In genomic region chrX:138709886-138710285, GRCh38 we compare ENCODE assay signal across 15 cellular contexts. TPM values are rescaled to one million over a fixed set of nuclear protein-coding genes. Genes with fewer than 3 reads are reported as not detected.
DNase-seq lines count a peak whose midpoint lies in the region; ATAC-seq and TF ChIP-seq lines count a peak whose summit lies in the region.
"Had no signal": no experiment of that assay in that cellular context is flagged by ENCODE, and none has a peak within 500 bp of the region (broad histone marks: within the 10 kb centered on the region; RNA-seq: fewer than 3 reads in every experiment).

No MANE protein-coding gene starts in this region.

- H3K9me3 ChIP-seq in ES-I3 (ENCODE audit: control insufficient read depth, insufficient read depth, low read length) (no peaks in the 10 kb centered on the region; the same call in 1 of the 2 replicates), adipocyte (ENCODE audit: control insufficient read depth, low read length) (no peaks in the 10 kb centered on the region), prostate gland (no peaks in the 10 kb centered on the region)
- H3K9me3 ChIP-seq: heart right ventricle had no signal

- H3K27me3 Mint-ChIP-seq in activated CD4-positive, alpha-beta T cell treated with anti-CD3 and anti-CD28 coated beads for 36 hours, result peaks cover 29% of the 10 kb centered on the region
- H3K27me3 Mint-ChIP-seq in activated CD4-positive, alpha-beta memory T cell treated with anti-CD3 and anti-CD28 coated beads for 36 hours, result peaks cover 23% of the 10 kb centered on the region

- H3K4me3 ChIP-seq in adipocyte (ENCODE audit: low read length) (peak overlapping the region; percentile 83), prostate gland (peak overlapping the region; percentile 35 to 39)

- TF ChIP-seq CTCF in prostate gland (IDR thresholded peaks at IDR 0.05), result no peak

- H3K4me1 ChIP-seq in ES-I3 (ENCODE audit: insufficient read depth, low read length), result peaks cover 6% of the 10 kb centered on the region
- peaks cover 6% of the 10 kb centered on the region for H3K4me1 ChIP-seq in adipocyte (ENCODE audit: control insufficient read depth, insufficient read depth, low read length)
- no peaks in the 10 kb centered on the region for H3K4me1 ChIP-seq in prostate gland (replicated peaks)
- H3K4me1 ChIP-seq: heart right ventricle had no signal

- H3K27ac Mint-ChIP-seq in activated CD4-positive, alpha-beta T cell treated with anti-CD3 and anti-CD28 coated beads for 36 hours, result no peak overlapping the region
- no peak overlapping the region for H3K27ac Mint-ChIP-seq in activated CD4-positive, alpha-beta memory T cell treated with anti-CD3 and anti-CD28 coated beads for 36 hours
- H3K27ac Mint-ChIP-seq: activated T-helper 17 cell treated with anti-CD3 and anti-CD28 coated beads, Interleukin-2, amount 50 U/mL, for 72 hours; T-helper 2 cell treated with Interferon-gamma antibody and Interleukin-4, amounts not matched to agents 5 μg/mL and 100 μg/mL, for 36 hours had no signal

- H3K36me3 ChIP-seq in ES-I3 (ENCODE audit: insufficient read depth, low read length) (peaks cover 6% of the 10 kb centered on the region; the same call in 1 of the 2 replicates), adipocyte (ENCODE audit: control insufficient read depth, insufficient read depth, low read length, severe bottlenecking) (no peaks in the 10 kb centered on the region), prostate gland (no peaks in the 10 kb centered on the region)
- H3K36me3 ChIP-seq: heart right ventricle had no signal

- no peaks in the 10 kb centered on the region for H3K4me1 Mint-ChIP-seq in activated CD4-positive, alpha-beta T cell treated with anti-CD3 and anti-CD28 coated beads for 36 hours
- H3K4me1 Mint-ChIP-seq in activated CD4-positive, alpha-beta memory T cell treated with anti-CD3 and anti-CD28 coated beads for 36 hours (ENCODE audit: low read depth), result no peaks in the 10 kb centered on the region
- H3K4me1 Mint-ChIP-seq: activated T-helper 17 cell treated with anti-CD3 and anti-CD28 coated beads, Interleukin-2, amount 50 U/mL, for 72 hours had no signal

- WGBS in prostate gland, result 3% methylated on average over 10 of the region's 10 CpGs

- no peaks in the 10 kb centered on the region for H3K9me3 Mint-ChIP-seq in activated CD4-positive, alpha-beta T cell treated with anti-CD3 and anti-CD28 coated beads for 36 hours (ENCODE audit: low read depth)
- no peaks in the 10 kb centered on the region for H3K9me3 Mint-ChIP-seq in activated CD4-positive, alpha-beta memory T cell treated with anti-CD3 and anti-CD28 coated beads for 36 hours
- H3K9me3 Mint-ChIP-seq: activated T-helper 17 cell treated with anti-CD3 and anti-CD28 coated beads, Interleukin-2, amount 50 U/mL, for 72 hours; T-helper 2 cell treated with Interferon-gamma antibody and Interleukin-4, amounts not matched to agents 5 μg/mL and 100 μg/mL, for 36 hours had no signal

- POLR2A ChIA-PET in activated CD4-positive, alpha-beta T cell treated with anti-CD3 and anti-CD28 coated beads for 36 hours (lab: Charles Lee), result no interaction called here
- POLR2A ChIA-PET in activated CD4-positive, alpha-beta memory T cell treated with anti-CD3 and anti-CD28 coated beads for 36 hours (lab: Charles Lee), result no interaction called here

- no peaks in the 10 kb centered on the region for H3K36me3 Mint-ChIP-seq in activated CD4-positive, alpha-beta T cell treated with anti-CD3 and anti-CD28 coated beads for 36 hours (ENCODE audit: low read depth)
- no peaks in the 10 kb centered on the region for H3K36me3 Mint-ChIP-seq in activated CD4-positive, alpha-beta memory T cell treated with anti-CD3 and anti-CD28 coated beads for 36 hours

- H3K27me3 ChIP-seq in adipocyte (replicated peaks; ENCODE audit: control insufficient read depth, insufficient read depth, low read length), result peaks cover 3% of the 10 kb centered on the region
- H3K27me3 ChIP-seq in prostate gland (replicated peaks; ENCODE audit: insufficient read depth), result no peaks in the 10 kb centered on the region

- no peak for TF ChIP-seq POLR2A in prostate gland (IDR thresholded peaks at IDR 0.05)

- CTCF ChIA-PET in activated CD4-positive, alpha-beta T cell treated with anti-CD3 and anti-CD28 coated beads for 36 hours (lab: Charles Lee), result interaction anchor here (0.7 kb wide), 1 partner anchor 1290 kb away, joined by 3 read pairs; no protein-coding TSS in a partner anchor
- CTCF ChIA-PET in activated CD4-positive, alpha-beta memory T cell treated with anti-CD3 and anti-CD28 coated beads for 36 hours (lab: Charles Lee), result no interaction called here

- DNase-seq in adipocyte (ENCODE audit: low read depth), result no peak
- peak; percentile 27 for DNase-seq in iPS-NIHi7 (ENCODE audit: extremely low spot score)
- no peak for DNase-seq in prostate gland (ENCODE audit: low spot score)
- DNase-seq in DMS153 (lab: John Stamatoyannopoulos, UW), result no peak
- DNase-seq in pons (ENCODE audit: low spot score), result no peak
- DNase-seq in activated CD4-positive, alpha-beta T cell treated with anti-CD3 and anti-CD28 coated beads for 36 hours, result no peak
- no peak for DNase-seq in activated CD4-positive, alpha-beta memory T cell treated with anti-CD3 and anti-CD28 coated beads for 36 hours
- DNase-seq: activated CD4-positive, alpha-beta T cell treated with anti-CD3 and anti-CD28 coated beads, Interleukin-2, amount 50 U/mL, for 1 hour; heart right ventricle; NCI-H1417; NCI-H510A; RPMI8226 had no signal

- ATAC-seq in activated CD4-positive, alpha-beta T cell treated with anti-CD3 and anti-CD28 coated beads for 36 hours, result no peak
- ATAC-seq: activated T-helper 17 cell treated with anti-CD3 and anti-CD28 coated beads, Interleukin-2, amount 50 U/mL, for 72 hours had no signal

- peak overlapping the region; percentile 78 for H3K9ac ChIP-seq in ES-I3 (ENCODE audit: low read depth, low read length)
- peak overlapping the region; percentile 80 for H3K9ac ChIP-seq in adipocyte (ENCODE audit: low read length)

- intact Hi-C loops in prostate gland (cut with DNase I), result no loop called here
- intact Hi-C loops in activated CD4-positive, alpha-beta T cell treated with anti-CD3 and anti-CD28 coated beads for 36 hours (cut with DNase I, micrococcal nuclease), result no loop called here
- intact Hi-C loops in activated CD4-positive, alpha-beta memory T cell treated with anti-CD3 and anti-CD28 coated beads for 36 hours (cut with micrococcal nuclease), result no loop called here

- no peak overlapping the region for H3K4me3 Mint-ChIP-seq in activated CD4-positive, alpha-beta T cell treated with anti-CD3 and anti-CD28 coated beads for 36 hours
- H3K4me3 Mint-ChIP-seq in activated CD4-positive, alpha-beta memory T cell treated with anti-CD3 and anti-CD28 coated beads for 36 hours, result no peak overlapping the region
- H3K4me3 Mint-ChIP-seq: activated T-helper 17 cell treated with anti-CD3 and anti-CD28 coated beads, Interleukin-2, amount 50 U/mL, for 72 hours; T-helper 2 cell treated with Interferon-gamma antibody and Interleukin-4, amounts not matched to agents 5 μg/mL and 100 μg/mL, for 36 hours had no signal

- H3K27ac ChIP-seq in prostate gland, result no peak overlapping the region
- H3K27ac ChIP-seq: heart right ventricle had no signal

RNA-seq across cellular contexts. Expression of gene FGF13, which starts 1.6 kb away (rescaled TPM):
- 10 to 100 TPM; 18.0 to 22.4 TPM for total RNA-seq in prostate gland
- total RNA-seq in activated CD4-positive, alpha-beta T cell treated with anti-CD3 and anti-CD28 coated beads for 36 hours, result not detected
- total RNA-seq in activated CD4-positive, alpha-beta memory T cell treated with anti-CD3 and anti-CD28 coated beads for 36 hours, result not detected
- total RNA-seq: activated T-helper 17 cell treated with anti-CD3 and anti-CD28 coated beads, Interleukin-2, amount 50 U/mL, for 72 hours had no signal

Comparison
In these comparisons a context has a peak if more than half of its experiments do, and no peak if none do; other contexts are left out.
1. RNA of gene FGF13, which starts 1.6 kb away (total RNA-seq): 18.0 to 22.4 TPM in prostate gland; not detected in activated CD4-positive, alpha-beta T cell treated with anti-CD3 and anti-CD28 coated beads for 36 hours and not detected in activated CD4-positive, alpha-beta memory T cell treated with anti-CD3 and anti-CD28 coated beads for 36 hours; every median in the first group is over 10 times any median in the second.